In genomic region chr1:206769331-206769731, GRCh38 we compare ENCODE assay signal across 9 cellular contexts. TPM values are rescaled to one million over a fixed set of nuclear protein-coding genes. Genes with fewer than 3 reads are reported as not detected.
A peak's percentile ranks its signal among the peaks of the same experiment; 100 is the strongest.
DNase-seq lines count a peak whose midpoint lies in the region; ATAC-seq and TF ChIP-seq lines count a peak whose summit lies in the region.
"Had no signal": no experiment of that assay in that cellular context is flagged by ENCODE, and none has a peak within 500 bp of the region (broad histone marks: within the 10 kb centered on the region; RNA-seq: fewer than 3 reads in every experiment).

No MANE protein-coding gene starts in this region.

- peak overlapping the region; percentile 83 for H3K27ac Mint-ChIP-seq in central memory CD8-positive, alpha-beta T cell (ENCODE audit: low read depth)

- no peak overlapping the region for H3K4me2 ChIP-seq in mesendoderm (ENCODE audit: low read length)

- no peak overlapping the region for H2AK5ac ChIP-seq in mesendoderm (ENCODE audit: low read length)

- no peak overlapping the region for H4K5ac ChIP-seq in mesendoderm (ENCODE audit: low read length)

- no peak overlapping the region for H3K18ac ChIP-seq in mesendoderm (ENCODE audit: low read length)

- no peak overlapping the region for H3K4ac ChIP-seq in mesendoderm (ENCODE audit: low read depth, low read length)

- no peak overlapping the region for H3K56ac ChIP-seq in mesendoderm (ENCODE audit: low read length)

- H3K27me3 Mint-ChIP-seq in central memory CD8-positive, alpha-beta T cell: no peaks in the 10 kb centered on the region

- H3K27ac ChIP-seq in mesendoderm (ENCODE audit: low read depth, low read length) (no peak overlapping the region), SJCRH30 (no peak overlapping the region)

- ATAC-seq in GM19468 (IDR thresholded peaks at IDR 0.05; ENCODE audit: extremely low read depth, unreplicated experiment): peak; percentile 51
- peak; percentile 67 for ATAC-seq in HG03469 (IDR thresholded peaks at IDR 0.05; ENCODE audit: unreplicated experiment)
- ATAC-seq in central memory CD8-positive, alpha-beta T cell (replicated peaks; ENCODE audit: extremely low read depth, poor library complexity, severe bottlenecking): peak; percentile 79

- no peak overlapping the region for H2BK15ac ChIP-seq in mesendoderm (replicated peaks; ENCODE audit: low read depth)

- WGBS in mesendoderm (ENCODE audit: extremely low coverage, insufficient coverage, low lambda C conversion rate): no CpG with 5 or more reads among the region's 6 CpGs

- H3K4me1 ChIP-seq in mesendoderm (ENCODE audit: control insufficient read depth, low read depth, low read length) (peaks cover 4% of the 10 kb centered on the region), SJCRH30 (no peaks in the 10 kb centered on the region)

- H3K4me1 Mint-ChIP-seq in central memory CD8-positive, alpha-beta T cell: peaks cover 75% of the 10 kb centered on the region

- H3K79me1 ChIP-seq in mesendoderm (ENCODE audit: low read length): no peaks in the 10 kb centered on the region

- H3K9me3 Mint-ChIP-seq in central memory CD8-positive, alpha-beta T cell: no peaks in the 10 kb centered on the region

- H3K4me3 ChIP-seq in GM06990 (replicated peaks; ENCODE audit: low read depth, low read length) (peak overlapping the region; percentile 62; the same call in 1 of the 2 replicates), mesendoderm (ENCODE audit: low read length) (no peak overlapping the region), SJCRH30 (no peak overlapping the region)

- H2BK5ac ChIP-seq in mesendoderm (ENCODE audit: low read length): no peak overlapping the region

- H4K8ac ChIP-seq in mesendoderm (ENCODE audit: low read depth, low read length): no peak overlapping the region

- peak; percentile 86 for DNase-seq in GM06990 (ENCODE audit: extremely low read depth, insufficient read length)
- DNase-seq in central memory CD8-positive, alpha-beta T cell (ENCODE audit: low spot score in 2 of 2): peak in 1 of 2 donors; percentile 66
- DNase-seq in mesendoderm: no peak
- DNase-seq in NCI-H2107 treated with DMSO at 0.1 percent for 48 hours (lab: John Stamatoyannopoulos, UW; ENCODE audit: unreplicated experiment): no peak
- no peak for DNase-seq in SJCRH30
- DNase-seq in SK-N-DZ (ENCODE audit: low spot score): no peak

- H3K9ac ChIP-seq in mesendoderm (ENCODE audit: low read length): no peak overlapping the region

- no peak for TF ChIP-seq CTCF in GM06990 (IDR thresholded peaks at IDR 0.05; ENCODE audit: insufficient read depth, low read length, poor library complexity, severe bottlenecking)

- H3K9me3 ChIP-seq in SJCRH30 (replicated peaks): no peaks in the 10 kb centered on the region

- no peaks in the 10 kb centered on the region for H3K36me3 ChIP-seq in GM06990 (ENCODE audit: control insufficient read depth, insufficient read depth, low read length)
- no peaks in the 10 kb centered on the region for H3K36me3 ChIP-seq in mesendoderm (ENCODE audit: control insufficient read depth, insufficient read depth, low read length)
- H3K36me3 ChIP-seq in SJCRH30: no peaks in the 10 kb centered on the region

- peaks cover 3% of the 10 kb centered on the region for H3K36me3 Mint-ChIP-seq in central memory CD8-positive, alpha-beta T cell (ENCODE audit: insufficient read depth)

- H3K23ac ChIP-seq in mesendoderm (ENCODE audit: low read length): no peak overlapping the region

- H3K27me3 ChIP-seq in GM06990 (replicated peaks; ENCODE audit: control insufficient read depth, insufficient read depth, low read length) (no peaks in the 10 kb centered on the region), mesendoderm (ENCODE audit: insufficient read depth, low read length, poor library complexity) (no peaks in the 10 kb centered on the region), SJCRH30 (no peaks in the 10 kb centered on the region)

- no peaks in the 10 kb centered on the region for H3K79me2 ChIP-seq in mesendoderm (ENCODE audit: control insufficient read depth, insufficient read depth, low read length)

- H2BK120ac ChIP-seq in mesendoderm (ENCODE audit: low read depth, low read length): no peak overlapping the region

- peak overlapping the region; percentile 47 for H3K4me3 Mint-ChIP-seq in central memory CD8-positive, alpha-beta T cell

RNA-seq across cellular contexts. Expression of gene IL19, which starts 1.2 kb away (rescaled TPM):
- not detected for polyA plus RNA-seq in mesendoderm (2013, experiment 1 of 2)
- not detected for polyA plus RNA-seq in mesendoderm (2013, experiment 2 of 2)
- total RNA-seq in SJCRH30 (2014; rRNA removed; shearing (Covaris generic)): not detected in 2 replicates
- polyA plus RNA-seq in SK-N-DZ (2014; cell fraction: cytosol; rRNA removed): not detected in 2 replicates
- polyA plus RNA-seq in SK-N-DZ (2014; cell fraction: nucleus; rRNA removed): not detected in 2 replicates
- total RNA-seq: myocyte had no signal

RNA-seq across cellular contexts. Expression of gene IL10, which starts 3.0 kb away (rescaled TPM):
- not detected for polyA plus RNA-seq in mesendoderm (2013, experiment 1 of 2)
- not detected for polyA plus RNA-seq in mesendoderm (2013, experiment 2 of 2)
- total RNA-seq in SJCRH30 (2014; rRNA removed; shearing (Covaris generic)): 0.16 TPM in 1 of 2 replicates, not detected in the other
- polyA plus RNA-seq in SK-N-DZ (2014; cell fraction: cytosol; rRNA removed): not detected in 2 replicates
- not detected in 2 replicates for polyA plus RNA-seq in SK-N-DZ (2014; cell fraction: nucleus; rRNA removed)
- total RNA-seq: myocyte had no signal
